1 cellular context compared by ENCODE assay signal in genomic region chr7:4226166-4226857, GRCh38.
TF ChIP-seq lines count a peak whose summit lies in the region.

No MANE protein-coding gene starts in this region.

TF ChIP-seq in SK-N-SH treated with all-trans-retinoic acid at 6 μM for 48 hours, 23 proteins besides CTCF, POLR2A, EP300 and RAD21 (continued from another document):
- TF ChIP-seq PATZ1 (CRISPR knock-in tag; IDR thresholded peaks at IDR 0.05; ENCODE audit: borderline replicate concordance) (no peak), TOX (CRISPR knock-in tag; IDR thresholded peaks at IDR 0.05; ENCODE audit: borderline replicate concordance) (no peak), ARNTL (CRISPR knock-in tag; IDR thresholded peaks at IDR 0.05; ENCODE audit: borderline replicate concordance, low read depth) (no peak), GLIS3 (CRISPR knock-in tag; IDR thresholded peaks at IDR 0.05) (no peak), BACH2 (CRISPR knock-in tag; IDR thresholded peaks at IDR 0.05; ENCODE audit: borderline replicate concordance) (no peak)
- TF ChIP-seq, protein P1, sequence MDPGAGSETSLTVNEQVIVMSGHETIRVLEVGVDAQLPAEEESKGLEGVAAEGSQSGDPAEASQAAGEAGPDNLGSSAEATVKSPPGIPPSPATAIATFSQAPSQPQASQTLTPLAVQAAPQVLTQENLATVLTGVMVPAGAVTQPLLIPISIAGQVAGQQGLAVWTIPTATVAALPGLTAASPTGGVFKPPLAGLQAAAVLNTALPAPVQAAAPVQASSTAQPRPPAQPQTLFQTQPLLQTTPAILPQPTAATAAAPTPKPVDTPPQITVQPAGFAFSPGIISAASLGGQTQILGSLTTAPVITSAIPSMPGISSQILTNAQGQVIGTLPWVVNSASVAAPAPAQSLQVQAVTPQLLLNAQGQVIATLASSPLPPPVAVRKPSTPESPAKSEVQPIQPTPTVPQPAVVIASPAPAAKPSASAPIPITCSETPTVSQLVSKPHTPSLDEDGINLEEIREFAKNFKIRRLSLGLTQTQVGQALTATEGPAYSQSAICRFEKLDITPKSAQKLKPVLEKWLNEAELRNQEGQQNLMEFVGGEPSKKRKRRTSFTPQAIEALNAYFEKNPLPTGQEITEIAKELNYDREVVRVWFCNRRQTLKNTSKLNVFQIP (CRISPR knock-in tag; IDR thresholded peaks at IDR 0.05; ENCODE audit: borderline replicate concordance, low read depth), result no peak
